8 cellular contexts compared by ENCODE assay signal in the genomic region with DNA sequence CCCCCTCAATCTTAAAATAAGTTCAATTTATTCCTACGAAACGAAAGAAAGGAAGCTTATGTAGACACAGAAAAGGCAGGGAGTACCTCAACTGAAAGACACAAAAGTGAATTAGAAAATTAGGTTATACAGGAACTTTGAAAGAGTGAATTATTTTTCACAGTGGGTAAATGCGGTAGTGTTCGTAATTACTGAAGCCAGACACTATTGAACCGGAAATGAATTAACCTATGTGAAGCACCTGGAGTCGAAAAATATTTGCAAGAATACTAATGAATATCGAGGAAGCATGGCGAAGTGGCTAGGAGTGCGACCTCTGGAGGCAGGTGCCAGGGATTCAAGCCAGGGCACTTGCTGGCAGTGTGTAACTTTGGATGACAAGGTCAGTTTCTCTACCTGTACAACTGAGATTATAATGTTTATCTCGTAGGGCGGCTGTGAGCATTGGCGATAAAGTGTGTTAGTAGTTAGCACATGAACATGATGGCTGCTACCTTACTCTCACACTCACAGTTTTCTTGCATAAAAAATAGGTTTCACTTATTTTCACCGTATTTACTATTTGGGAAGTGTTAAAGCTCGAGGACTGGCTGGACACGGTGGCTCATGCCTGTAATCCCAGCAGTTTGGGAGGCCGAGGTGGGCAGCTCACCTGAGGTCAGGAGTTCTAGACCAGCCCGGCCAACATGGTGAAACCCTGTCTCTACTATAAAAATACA. TPM values are rescaled to one million over a fixed set of nuclear protein-coding genes. Genes with fewer than 3 reads are reported as not detected.
DNase-seq lines count a peak whose midpoint lies in the region; ATAC-seq and TF ChIP-seq lines count a peak whose summit lies in the region.

No MANE protein-coding gene starts in this region.

- no peaks in the 10 kb centered on the region for H4K20me1 ChIP-seq in OCI-LY1 (ENCODE audit: insufficient read depth, low read length)

- peak overlapping the region; percentile 29 for H3K27ac ChIP-seq in OCI-LY1 (ENCODE audit: low read depth, low read length, poor library complexity, severe bottlenecking)
- no peak overlapping the region for H3K27ac ChIP-seq in esophagus squamous epithelium
- H3K27ac ChIP-seq in substantia nigra (ENCODE audit: low read depth, low read length, poor library complexity, severe bottlenecking): peak overlapping the region; percentile 5

- H3K4me3 ChIP-seq in OCI-LY1 (ENCODE audit: low read depth, low read length, poor library complexity, severe bottlenecking): no peak overlapping the region
- H3K4me3 ChIP-seq in esophagus squamous epithelium: peak overlapping the region in 3 of 4 donors; percentile 75 to 86 (median 80)

- intact Hi-C loops in Calu3 (cut with micrococcal nuclease; ENCODE audit: unreplicated experiment): no loop called here
- intact Hi-C loops in esophagus squamous epithelium (cut with DNase I): loop anchor here (10.0 kb wide), 1 partner anchor 134 kb away; no protein-coding TSS in a partner anchor

- TF ChIP-seq CTCF in Calu3 (IDR thresholded peaks at IDR 0.05; ENCODE audit: unreplicated experiment) (peak; percentile 81), OCI-LY1 (IDR thresholded peaks at IDR 0.05; ENCODE audit: low read length) (peak; percentile 90), esophagus squamous epithelium (IDR thresholded peaks at IDR 0.05) (peak; percentile 36 to 79 (median 62))

- TF ChIP-seq POLR2A in esophagus squamous epithelium (IDR thresholded peaks at IDR 0.05): no peak

- H3K9me3 Mint-ChIP-seq in Calu3 (ENCODE audit: low read depth, unreplicated experiment): peaks cover 2% of the 10 kb centered on the region

- H3F3A ChIP-seq in OCI-LY1 (ENCODE audit: insufficient read depth, low read length): no peaks in the 10 kb centered on the region

- no peak overlapping the region for H3K4me2 ChIP-seq in OCI-LY1 (ENCODE audit: low read length)

- peaks cover 35% of the 10 kb centered on the region for H3K36me3 Mint-ChIP-seq in Calu3 (ENCODE audit: insufficient read depth, unreplicated experiment)

- H3K27ac Mint-ChIP-seq in Calu3 (ENCODE audit: unreplicated experiment): no peak overlapping the region

- H3K36me3 ChIP-seq in OCI-LY1 (ENCODE audit: insufficient read depth, low read length): no peaks in the 10 kb centered on the region
- H3K36me3 ChIP-seq in esophagus squamous epithelium: peaks cover 0 to 13% (median 0%) of the 10 kb centered on the region in 3 donors

- DNase-seq in Calu3 (peak; percentile 86), activated T-cell treated with anti-CD3 and anti-CD28 coated beads for 48 hours (ENCODE audit: low read depth) (peak; percentile 67), esophagus squamous epithelium (lab: John Stamatoyannopoulos, UW) (no peak), myocyte (ENCODE audit: low read depth) (peak; percentile 70), substantia nigra (lab: John Stamatoyannopoulos, UW) (peak in 37 of 49 donors; percentile 3 to 58 (median 24))

- peak overlapping the region; percentile 59 for H2AFZ ChIP-seq in OCI-LY1 (ENCODE audit: low read length)

- H3K79me2 ChIP-seq in OCI-LY1 (ENCODE audit: insufficient read depth, low read length): no peaks in the 10 kb centered on the region

- H3K27me3 ChIP-seq in OCI-LY1 (ENCODE audit: insufficient read depth, low read length) (no peaks in the 10 kb centered on the region), esophagus squamous epithelium (no peaks in the 10 kb centered on the region)

- peaks cover 7% of the 10 kb centered on the region for H3K4me1 ChIP-seq in OCI-LY1 (ENCODE audit: insufficient read depth, low read length, severe bottlenecking)
- peaks cover 0 to 13% (median 0%) of the 10 kb centered on the region in 3 donors for H3K4me1 ChIP-seq in esophagus squamous epithelium

- 9 to 16% methylated on average over 17 of the region's 17 CpGs for WGBS in esophagus squamous epithelium, 2 donors

- peak; percentile 85 for ATAC-seq in GM19463 (IDR thresholded peaks at IDR 0.05; ENCODE audit: unreplicated experiment)
- ATAC-seq in HG03558 (IDR thresholded peaks at IDR 0.05; ENCODE audit: extremely low read depth, unreplicated experiment): peak; percentile 89

- CTCF ChIA-PET in Calu3 (lab: Charles Lee): interaction anchor here (0.8 kb wide), 1 partner anchor 394 kb away, joined by 3 read pairs; no protein-coding TSS in a partner anchor

- H3K4me1 Mint-ChIP-seq in Calu3 (ENCODE audit: low read depth, unreplicated experiment): no peaks in the 10 kb centered on the region

- H3K27me3 Mint-ChIP-seq in Calu3 (ENCODE audit: unreplicated experiment): no peaks in the 10 kb centered on the region

- H3K4me3 Mint-ChIP-seq in Calu3 (ENCODE audit: low read depth, unreplicated experiment): no peak overlapping the region

- no TSS peak for BruUV-seq in Calu3 (replicated peaks; lab: Mats Ljungman, UMichigan)

- H3K9me2 ChIP-seq in OCI-LY1 (ENCODE audit: low read depth, low read length): no peaks in the 10 kb centered on the region

- peak overlapping the region; percentile 62; the same call in 1 of the 2 replicates for H3K9ac ChIP-seq in OCI-LY1 (ENCODE audit: low read length)

- H3K9me3 ChIP-seq in OCI-LY1 (ENCODE audit: low read length) (peaks cover 3% of the 10 kb centered on the region; the same call in 1 of the 2 replicates), esophagus squamous epithelium (no peaks in the 10 kb centered on the region)

RNA-seq across cellular contexts. Expression of a gene that starts 0.5 kb away (rescaled TPM):
- 23.9 and 25.9 TPM in 2 replicates for total RNA-seq in Calu3 (2022)
- 10 to 100 TPM; 11.2 to 28.7 (median 16.8) TPM for total RNA-seq in esophagus squamous epithelium
- 3.0 and 3.4 TPM in 2 replicates for total RNA-seq in myocyte
- 2.8 TPM for polyA plus RNA-seq in myocyte (2012)

RNA-seq across cellular contexts. Expression of a gene that starts 15.4 kb away (rescaled TPM):
- total RNA-seq in Calu3 (2022) (1,002 and 1,082 TPM in 2 replicates), esophagus squamous epithelium (1,000 to 10,000 TPM in 3 of 4 donors, 100 to 1,000 TPM in 1; 520 to 3,256 (median 2,293) TPM), myocyte (998 and 1,026 TPM in 2 replicates)
- 1,834 TPM for polyA plus RNA-seq in myocyte (2012)

RNA-seq across cellular contexts. Expression of a gene that starts 41.3 kb away (rescaled TPM):
- total RNA-seq in Calu3 (2022) (18.1 and 21.5 TPM in 2 replicates), esophagus squamous epithelium (10 to 100 TPM in 1 of 4 donors, 1 to 10 TPM in 2, under 1 TPM in 1; 0.95 to 12.6 (median 3.2) TPM), myocyte (0.16 TPM in 1 of 2 replicates, not detected in the other)
- polyA plus RNA-seq in myocyte (2012): 0.05 TPM

Comparison
In these comparisons a context has a peak if more than half of its experiments do, and no peak if none do; other contexts are left out.
1. H3K27ac ChIP-seq: peak in OCI-LY1 (single experiment) and substantia nigra (single experiment); none in esophagus squamous epithelium (0 of 4).
2. Peak in every context shown above with its lines, with median percentiles within 50 percentile points of each other: CTCF ChIP-seq.